ENCODE assay signal across 15 cellular contexts in genomic region chr13:40598599-40598998, GRCh38.
DNase-seq lines count a peak whose midpoint lies in the region; ATAC-seq and TF ChIP-seq lines count a peak whose summit lies in the region.
"Had no signal": no experiment of that assay in that cellular context is flagged by ENCODE, and none has a peak within 500 bp of the region (broad histone marks: within the 10 kb centered on the region; RNA-seq: fewer than 3 reads in every experiment).

No MANE protein-coding gene starts in this region.

- H3K4me3 ChIP-seq in sigmoid colon: no peak overlapping the region
- H3K4me3 ChIP-seq: tibial nerve had no signal

- peak overlapping the region; percentile 19 to 63 (median 50) for H3K27ac ChIP-seq in sigmoid colon

- H3K4me1 Mint-ChIP-seq in activated CD4-positive, alpha-beta T cell treated with anti-CD3 and anti-CD28 coated beads, Interleukin-2, amount 10 ng/mL, durations not matched to agents 24 days and 14 days: peaks cover 67% of the 10 kb centered on the region
- H3K4me1 Mint-ChIP-seq in central memory CD8-positive, alpha-beta T cell: peaks cover 76% of the 10 kb centered on the region

- H3K36me3 ChIP-seq in sigmoid colon: no peaks in the 10 kb centered on the region

- peak overlapping the region; percentile 61 for H3K27ac Mint-ChIP-seq in activated CD4-positive, alpha-beta T cell treated with anti-CD3 and anti-CD28 coated beads, Interleukin-2, amount 10 ng/mL, durations not matched to agents 24 days and 14 days
- no peak overlapping the region for H3K27ac Mint-ChIP-seq in central memory CD8-positive, alpha-beta T cell (ENCODE audit: low read depth)

- H3K36me3 Mint-ChIP-seq in activated CD4-positive, alpha-beta T cell treated with anti-CD3 and anti-CD28 coated beads, Interleukin-2, amount 10 ng/mL, durations not matched to agents 24 days and 14 days (ENCODE audit: low read depth): peaks cover 17% of the 10 kb centered on the region
- peaks cover 6% of the 10 kb centered on the region for H3K36me3 Mint-ChIP-seq in central memory CD8-positive, alpha-beta T cell (ENCODE audit: insufficient read depth)

- H3K4me1 ChIP-seq in sigmoid colon: peaks cover 0 to 78% (median 64%) of the 10 kb centered on the region in 4 donors

- no peak for ATAC-seq in central memory CD8-positive, alpha-beta T cell (replicated peaks; ENCODE audit: extremely low read depth, poor library complexity, severe bottlenecking)
- ATAC-seq in HG02571 (IDR thresholded peaks at IDR 0.05; ENCODE audit: unreplicated experiment): no peak
- no peak for ATAC-seq in GM19023 (IDR thresholded peaks at IDR 0.05; ENCODE audit: unreplicated experiment)
- ATAC-seq in HG03045 (IDR thresholded peaks at IDR 0.05; ENCODE audit: unreplicated experiment): no peak

- intact Hi-C loops in activated CD4-positive, alpha-beta T cell treated with anti-CD3 and anti-CD28 coated beads, Interleukin-2, amount 10 ng/mL, durations not matched to agents 24 days and 14 days (cut with micrococcal nuclease): loop anchor here (2.0 kb wide), 1 partner anchor 14 kb away; no protein-coding TSS in a partner anchor
- intact Hi-C loops in sigmoid colon (cut with DNase I): loop anchor here (2.0 to 10.0 kb wide), 3 partner anchors 68 to 196 kb away; partner anchors contain the start of gene FOXO1

- H3K9me3 Mint-ChIP-seq in activated CD4-positive, alpha-beta T cell treated with anti-CD3 and anti-CD28 coated beads, Interleukin-2, amount 10 ng/mL, durations not matched to agents 24 days and 14 days: peaks cover 4% of the 10 kb centered on the region
- H3K9me3 Mint-ChIP-seq in central memory CD8-positive, alpha-beta T cell: no peaks in the 10 kb centered on the region
- H3K9me3 Mint-ChIP-seq: endodermal cell had no signal

- WGBS in sigmoid colon, 2 donors: 82 to 85% methylated on average over 1 of the region's 1 CpG

- H3K4me3 Mint-ChIP-seq in activated CD4-positive, alpha-beta T cell treated with anti-CD3 and anti-CD28 coated beads, Interleukin-2, amount 10 ng/mL, durations not matched to agents 24 days and 14 days: peak overlapping the region; percentile 33
- peak overlapping the region; percentile 29 for H3K4me3 Mint-ChIP-seq in central memory CD8-positive, alpha-beta T cell
- H3K4me3 Mint-ChIP-seq: endodermal cell had no signal

- no peaks in the 10 kb centered on the region for H3K27me3 ChIP-seq in sigmoid colon
- H3K27me3 ChIP-seq: tibial nerve had no signal

- no peak for DNase-seq in activated CD4-positive, alpha-beta T cell treated with anti-CD3 and anti-CD28 coated beads, Interleukin-2, amount 10 ng/mL, durations not matched to agents 24 days and 14 days
- DNase-seq in activated CD4-positive, alpha-beta T cell treated with anti-CD3 and anti-CD28 coated beads for 1 hour: no peak
- DNase-seq in M059J (ENCODE audit: low read depth) (peak; percentile 53), sigmoid colon (peak; percentile 86)
- no peak for DNase-seq in central memory CD8-positive, alpha-beta T cell (ENCODE audit: low spot score in 2 of 2)
- DNase-seq: activated CD8-positive, alpha-beta memory T cell treated with anti-CD3 and anti-CD28 coated beads, Interleukin-2, amount 50 U/mL, for 48 hours; endodermal cell; head of caudate nucleus; Kasumi-1; NCI-H187; SIG-M5 had no signal

- no peak for TF ChIP-seq CTCF in sigmoid colon (IDR thresholded peaks at IDR 0.05)

- H3K9me3 ChIP-seq in sigmoid colon: no peaks in the 10 kb centered on the region
- H3K9me3 ChIP-seq: tibial nerve had no signal

- peak in 1 of 4 donors; percentile 60 for TF ChIP-seq EP300 in sigmoid colon (IDR thresholded peaks at IDR 0.05)

- no peak for TF ChIP-seq POLR2A in sigmoid colon (IDR thresholded peaks at IDR 0.05)

- no peaks in the 10 kb centered on the region for H3K27me3 Mint-ChIP-seq in activated CD4-positive, alpha-beta T cell treated with anti-CD3 and anti-CD28 coated beads, Interleukin-2, amount 10 ng/mL, durations not matched to agents 24 days and 14 days
- H3K27me3 Mint-ChIP-seq in central memory CD8-positive, alpha-beta T cell: no peaks in the 10 kb centered on the region

Comparison
In these comparisons a context has a peak if more than half of its experiments do, and no peak if none do; other contexts are left out.
1. DNase-seq: peak in M059J (single experiment) and sigmoid colon (single experiment); none in activated CD4-positive, alpha-beta T cell treated with anti-CD3 and anti-CD28 coated beads, Interleukin-2, amount 10 ng/mL, durations not matched to agents 24 days and 14 days (single experiment), activated CD4-positive, alpha-beta T cell treated with anti-CD3 and anti-CD28 coated beads for 1 hour (single experiment) and central memory CD8-positive, alpha-beta T cell (0 of 2).